ENCODE assay signal across 1 cellular context in the genomic region with DNA sequence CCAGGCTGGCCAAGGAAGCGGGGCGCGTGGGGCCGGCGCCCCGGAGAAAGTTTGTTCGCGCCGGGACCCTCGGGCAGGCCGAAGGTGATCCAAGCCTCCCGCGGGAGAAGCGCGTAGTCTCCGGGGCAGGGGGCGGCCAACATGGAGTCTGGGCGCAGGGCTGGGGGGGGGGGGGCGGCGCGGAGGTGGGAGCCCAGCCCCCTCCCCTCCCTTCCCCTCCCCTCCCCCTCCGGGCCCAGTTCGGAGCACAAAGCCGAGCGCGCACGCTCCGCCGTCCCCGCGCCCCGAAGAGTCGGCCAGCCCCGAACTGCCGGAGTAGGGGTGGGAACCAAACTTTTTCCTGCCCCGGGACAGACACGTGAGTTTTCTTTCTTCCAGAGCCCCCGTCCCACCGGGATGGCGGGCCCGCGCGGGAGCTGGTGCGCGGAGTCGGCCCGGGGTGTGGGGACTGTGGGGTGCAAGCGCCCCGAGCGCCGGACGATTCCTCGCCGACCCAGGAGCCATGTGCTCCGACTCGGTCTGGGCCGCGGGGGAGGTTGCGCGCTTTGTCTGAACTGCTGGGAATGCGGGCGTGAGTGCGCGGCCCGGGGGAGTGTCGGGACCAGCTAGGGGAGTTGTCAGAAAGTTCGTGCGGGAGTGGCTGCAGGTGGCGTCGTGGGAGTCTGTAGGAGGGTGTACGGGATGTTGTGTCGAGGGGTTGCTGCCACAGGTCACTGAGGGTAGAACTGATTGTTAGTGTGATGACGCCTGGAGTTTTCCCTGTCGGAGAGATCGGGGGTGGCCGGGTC.
TF ChIP-seq lines count a peak whose summit lies in the region.

No MANE protein-coding gene starts in this region.

TF ChIP-seq in HepG2, 621 proteins besides CTCF, POLR2A, EP300 and RAD21 (continued from another document and continues in another):
- TF ChIP-seq, protein P1, sequence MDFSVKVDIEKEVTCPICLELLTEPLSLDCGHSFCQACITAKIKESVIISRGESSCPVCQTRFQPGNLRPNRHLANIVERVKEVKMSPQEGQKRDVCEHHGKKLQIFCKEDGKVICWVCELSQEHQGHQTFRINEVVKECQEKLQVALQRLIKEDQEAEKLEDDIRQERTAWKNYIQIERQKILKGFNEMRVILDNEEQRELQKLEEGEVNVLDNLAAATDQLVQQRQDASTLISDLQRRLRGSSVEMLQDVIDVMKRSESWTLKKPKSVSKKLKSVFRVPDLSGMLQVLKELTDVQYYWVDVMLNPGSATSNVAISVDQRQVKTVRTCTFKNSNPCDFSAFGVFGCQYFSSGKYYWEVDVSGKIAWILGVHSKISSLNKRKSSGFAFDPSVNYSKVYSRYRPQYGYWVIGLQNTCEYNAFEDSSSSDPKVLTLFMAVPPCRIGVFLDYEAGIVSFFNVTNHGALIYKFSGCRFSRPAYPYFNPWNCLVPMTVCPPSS (IDR thresholded peaks at IDR 0.05), result no peak
- TF ChIP-seq THAP11 (CRISPR knock-in tag; IDR thresholded peaks at IDR 0.05), result peak; percentile 12
- TF ChIP-seq, protein P2, sequence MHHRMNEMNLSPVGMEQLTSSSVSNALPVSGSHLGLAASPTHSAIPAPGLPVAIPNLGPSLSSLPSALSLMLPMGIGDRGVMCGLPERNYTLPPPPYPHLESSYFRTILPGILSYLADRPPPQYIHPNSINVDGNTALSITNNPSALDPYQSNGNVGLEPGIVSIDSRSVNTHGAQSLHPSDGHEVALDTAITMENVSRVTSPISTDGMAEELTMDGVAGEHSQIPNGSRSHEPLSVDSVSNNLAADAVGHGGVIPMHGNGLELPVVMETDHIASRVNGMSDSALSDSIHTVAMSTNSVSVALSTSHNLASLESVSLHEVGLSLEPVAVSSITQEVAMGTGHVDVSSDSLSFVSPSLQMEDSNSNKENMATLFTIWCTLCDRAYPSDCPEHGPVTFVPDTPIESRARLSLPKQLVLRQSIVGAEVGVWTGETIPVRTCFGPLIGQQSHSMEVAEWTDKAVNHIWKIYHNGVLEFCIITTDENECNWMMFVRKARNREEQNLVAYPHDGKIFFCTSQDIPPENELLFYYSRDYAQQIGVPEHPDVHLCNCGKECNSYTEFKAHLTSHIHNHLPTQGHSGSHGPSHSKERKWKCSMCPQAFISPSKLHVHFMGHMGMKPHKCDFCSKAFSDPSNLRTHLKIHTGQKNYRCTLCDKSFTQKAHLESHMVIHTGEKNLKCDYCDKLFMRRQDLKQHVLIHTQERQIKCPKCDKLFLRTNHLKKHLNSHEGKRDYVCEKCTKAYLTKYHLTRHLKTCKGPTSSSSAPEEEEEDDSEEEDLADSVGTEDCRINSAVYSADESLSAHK (CRISPR knock-in tag; IDR thresholded peaks at IDR 0.05; ENCODE audit: borderline replicate concordance), result no peak
- TF ChIP-seq ATF7 (IDR thresholded peaks at IDR 0.05), result no peak
- TF ChIP-seq ATF7 (CRISPR knock-in tag; IDR thresholded peaks at IDR 0.05), result peak; percentile 53; the same call in 1 of the 2 replicates
- TF ChIP-seq PLRG1 (conservative IDR thresholded peaks at IDR 0.05), result no peak
- no peak for TF ChIP-seq ZBTB8A (CRISPR knock-in tag; IDR thresholded peaks at IDR 0.05; ENCODE audit: borderline replicate concordance, low read depth)
- peak; percentile 15; the same call in 1 of the 2 replicates for TF ChIP-seq ZNF329 (CRISPR knock-in tag; IDR thresholded peaks at IDR 0.05; ENCODE audit: low read depth)
- TF ChIP-seq, protein P3, sequence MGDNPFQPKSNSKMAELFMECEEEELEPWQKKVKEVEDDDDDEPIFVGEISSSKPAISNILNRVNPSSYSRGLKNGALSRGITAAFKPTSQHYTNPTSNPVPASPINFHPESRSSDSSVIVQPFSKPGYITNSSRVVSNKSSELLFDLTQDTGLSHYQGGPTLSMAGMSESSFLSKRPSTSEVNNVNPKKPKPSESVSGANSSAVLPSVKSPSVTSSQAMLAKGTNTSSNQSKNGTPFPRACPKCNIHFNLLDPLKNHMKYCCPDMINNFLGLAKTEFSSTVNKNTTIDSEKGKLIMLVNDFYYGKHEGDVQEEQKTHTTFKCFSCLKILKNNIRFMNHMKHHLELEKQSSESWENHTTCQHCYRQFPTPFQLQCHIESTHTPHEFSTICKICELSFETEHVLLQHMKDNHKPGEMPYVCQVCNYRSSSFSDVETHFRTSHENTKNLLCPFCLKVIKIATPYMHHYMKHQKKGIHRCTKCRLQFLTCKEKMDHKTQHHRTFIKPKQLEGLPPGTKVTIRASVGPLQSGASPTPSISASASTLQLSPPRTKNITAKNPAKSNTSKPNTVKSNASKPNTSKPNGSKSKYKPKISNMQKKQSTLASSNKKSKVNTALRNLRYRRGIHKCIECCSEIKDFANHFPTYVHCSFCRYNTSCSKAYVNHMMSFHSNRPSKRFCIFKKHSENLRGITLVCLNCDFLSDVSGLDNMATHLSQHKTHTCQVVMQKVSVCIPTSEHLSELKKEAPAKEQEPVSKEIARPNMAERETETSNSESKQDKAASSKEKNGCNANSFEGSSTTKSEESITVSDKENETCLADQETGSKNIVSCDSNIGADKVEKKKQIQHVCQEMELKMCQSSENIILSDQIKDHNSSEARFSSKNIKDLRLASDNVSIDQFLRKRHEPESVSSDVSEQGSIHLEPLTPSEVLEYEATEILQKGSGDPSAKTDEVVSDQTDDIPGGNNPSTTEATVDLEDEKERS (CRISPR knock-in tag; IDR thresholded peaks at IDR 0.05), result no peak; the same call in 1 of the 2 replicates
- TF ChIP-seq CEBPB (IDR thresholded peaks at IDR 0.05; ENCODE audit: borderline replicate concordance, low read depth, low read length), result no peak
- no peak for TF ChIP-seq ZNF709 (CRISPR knock-in tag; IDR thresholded peaks at IDR 0.05)
- no peak for TF ChIP-seq TAF15 (IDR thresholded peaks at IDR 0.05; ENCODE audit: low read depth, low read length, poor library complexity, severe bottlenecking)
- TF ChIP-seq NFE2 (CRISPR knock-in tag; IDR thresholded peaks at IDR 0.05), result no peak
- TF ChIP-seq, protein P4, sequence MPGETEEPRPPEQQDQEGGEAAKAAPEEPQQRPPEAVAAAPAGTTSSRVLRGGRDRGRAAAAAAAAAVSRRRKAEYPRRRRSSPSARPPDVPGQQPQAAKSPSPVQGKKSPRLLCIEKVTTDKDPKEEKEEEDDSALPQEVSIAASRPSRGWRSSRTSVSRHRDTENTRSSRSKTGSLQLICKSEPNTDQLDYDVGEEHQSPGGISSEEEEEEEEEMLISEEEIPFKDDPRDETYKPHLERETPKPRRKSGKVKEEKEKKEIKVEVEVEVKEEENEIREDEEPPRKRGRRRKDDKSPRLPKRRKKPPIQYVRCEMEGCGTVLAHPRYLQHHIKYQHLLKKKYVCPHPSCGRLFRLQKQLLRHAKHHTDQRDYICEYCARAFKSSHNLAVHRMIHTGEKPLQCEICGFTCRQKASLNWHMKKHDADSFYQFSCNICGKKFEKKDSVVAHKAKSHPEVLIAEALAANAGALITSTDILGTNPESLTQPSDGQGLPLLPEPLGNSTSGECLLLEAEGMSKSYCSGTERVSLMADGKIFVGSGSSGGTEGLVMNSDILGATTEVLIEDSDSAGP (CRISPR knock-in tag; IDR thresholded peaks at IDR 0.05; ENCODE audit: borderline replicate concordance), result peak; percentile 51
- TF ChIP-seq ZNF562 (CRISPR knock-in tag; IDR thresholded peaks at IDR 0.05; ENCODE audit: borderline replicate concordance), result no peak
- peak; percentile 32 for TF ChIP-seq RBM22 (optimal IDR thresholded peaks at IDR 0.05; ENCODE audit: low read length)
- no peak for TF ChIP-seq SRSF4 (IDR thresholded peaks at IDR 0.05; ENCODE audit: low read depth, low read length, poor library complexity, severe bottlenecking)
- TF ChIP-seq, protein P5, sequence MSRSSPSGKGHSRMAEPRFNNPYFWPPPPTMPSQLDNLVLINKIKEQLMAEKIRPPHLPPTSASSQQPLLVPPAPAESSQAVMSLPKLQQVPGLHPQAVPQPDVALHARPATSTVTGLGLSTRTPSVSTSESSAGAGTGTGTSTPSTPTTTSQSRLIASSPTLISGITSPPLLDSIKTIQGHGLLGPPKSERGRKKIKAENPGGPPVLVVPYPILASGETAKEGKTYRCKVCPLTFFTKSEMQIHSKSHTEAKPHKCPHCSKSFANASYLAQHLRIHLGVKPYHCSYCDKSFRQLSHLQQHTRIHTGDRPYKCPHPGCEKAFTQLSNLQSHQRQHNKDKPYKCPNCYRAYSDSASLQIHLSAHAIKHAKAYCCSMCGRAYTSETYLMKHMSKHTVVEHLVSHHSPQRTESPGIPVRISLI (CRISPR knock-in tag; IDR thresholded peaks at IDR 0.05; ENCODE audit: borderline replicate concordance), result peak; percentile 64; the same call in 1 of the 2 replicates
- no peak for TF ChIP-seq ZNF17 (CRISPR knock-in tag; IDR thresholded peaks at IDR 0.05)
- TF ChIP-seq NFYB (CRISPR knock-in tag; IDR thresholded peaks at IDR 0.05), result peak; percentile 32
- no peak for TF ChIP-seq HCFC1 (IDR thresholded peaks at IDR 0.05; ENCODE audit: low read depth, low read length)
- peak; percentile 62; the same call in 1 of the 2 replicates for TF ChIP-seq ELF3 (CRISPR knock-in tag; IDR thresholded peaks at IDR 0.05)
- TF ChIP-seq HHEX (CRISPR knock-in tag; IDR thresholded peaks at IDR 0.05), result no peak
- no peak for TF ChIP-seq ONECUT2 (CRISPR knock-in tag; IDR thresholded peaks at IDR 0.05)
- peak; percentile 74; the same call in 1 of the 2 replicates for TF ChIP-seq ZNF773 (CRISPR knock-in tag; IDR thresholded peaks at IDR 0.05; ENCODE audit: borderline replicate concordance)
- no peak for TF ChIP-seq FOSL1 (CRISPR knock-in tag; IDR thresholded peaks at IDR 0.05; ENCODE audit: borderline replicate concordance)
- TF ChIP-seq, protein P6, sequence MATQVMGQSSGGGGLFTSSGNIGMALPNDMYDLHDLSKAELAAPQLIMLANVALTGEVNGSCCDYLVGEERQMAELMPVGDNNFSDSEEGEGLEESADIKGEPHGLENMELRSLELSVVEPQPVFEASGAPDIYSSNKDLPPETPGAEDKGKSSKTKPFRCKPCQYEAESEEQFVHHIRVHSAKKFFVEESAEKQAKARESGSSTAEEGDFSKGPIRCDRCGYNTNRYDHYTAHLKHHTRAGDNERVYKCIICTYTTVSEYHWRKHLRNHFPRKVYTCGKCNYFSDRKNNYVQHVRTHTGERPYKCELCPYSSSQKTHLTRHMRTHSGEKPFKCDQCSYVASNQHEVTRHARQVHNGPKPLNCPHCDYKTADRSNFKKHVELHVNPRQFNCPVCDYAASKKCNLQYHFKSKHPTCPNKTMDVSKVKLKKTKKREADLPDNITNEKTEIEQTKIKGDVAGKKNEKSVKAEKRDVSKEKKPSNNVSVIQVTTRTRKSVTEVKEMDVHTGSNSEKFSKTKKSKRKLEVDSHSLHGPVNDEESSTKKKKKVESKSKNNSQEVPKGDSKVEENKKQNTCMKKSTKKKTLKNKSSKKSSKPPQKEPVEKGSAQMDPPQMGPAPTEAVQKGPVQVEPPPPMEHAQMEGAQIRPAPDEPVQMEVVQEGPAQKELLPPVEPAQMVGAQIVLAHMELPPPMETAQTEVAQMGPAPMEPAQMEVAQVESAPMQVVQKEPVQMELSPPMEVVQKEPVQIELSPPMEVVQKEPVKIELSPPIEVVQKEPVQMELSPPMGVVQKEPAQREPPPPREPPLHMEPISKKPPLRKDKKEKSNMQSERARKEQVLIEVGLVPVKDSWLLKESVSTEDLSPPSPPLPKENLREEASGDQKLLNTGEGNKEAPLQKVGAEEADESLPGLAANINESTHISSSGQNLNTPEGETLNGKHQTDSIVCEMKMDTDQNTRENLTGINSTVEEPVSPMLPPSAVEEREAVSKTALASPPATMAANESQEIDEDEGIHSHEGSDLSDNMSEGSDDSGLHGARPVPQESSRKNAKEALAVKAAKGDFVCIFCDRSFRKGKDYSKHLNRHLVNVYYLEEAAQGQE (IDR thresholded peaks at IDR 0.05; ENCODE audit: borderline replicate concordance in 1 of 2, low read depth in 1 of 2, low read length in 2 of 2), result no peak
- 0 out of 2 replicates have a peak, but pooled peaks have one; percentile 25 for TF ChIP-seq HOXD1 (CRISPR knock-in tag; IDR thresholded peaks at IDR 0.05)
- TF ChIP-seq ZNF383 (CRISPR knock-in tag; IDR thresholded peaks at IDR 0.05; ENCODE audit: borderline replicate concordance), result no peak
- no peak for TF ChIP-seq ZNF546 (CRISPR knock-in tag; conservative IDR thresholded peaks at IDR 0.05)
- no peak; the same call in 1 of the 2 replicates for TF ChIP-seq SALL2 (CRISPR knock-in tag; IDR thresholded peaks at IDR 0.05)
- peak; percentile 76; the same call in 1 of the 2 replicates for TF ChIP-seq ZNF83 (CRISPR knock-in tag; IDR thresholded peaks at IDR 0.05; ENCODE audit: borderline replicate concordance)
- peak; percentile 66; the same call in 1 of the 2 replicates for TF ChIP-seq ZNF558 (CRISPR knock-in tag; IDR thresholded peaks at IDR 0.05; ENCODE audit: borderline replicate concordance)
- TF ChIP-seq XRCC5 (optimal IDR thresholded peaks at IDR 0.05; ENCODE audit: low read length), result peak; percentile 47
- no peak for TF ChIP-seq PAX8 (CRISPR knock-in tag; IDR thresholded peaks at IDR 0.05; ENCODE audit: borderline replicate concordance)
- TF ChIP-seq, protein P7, sequence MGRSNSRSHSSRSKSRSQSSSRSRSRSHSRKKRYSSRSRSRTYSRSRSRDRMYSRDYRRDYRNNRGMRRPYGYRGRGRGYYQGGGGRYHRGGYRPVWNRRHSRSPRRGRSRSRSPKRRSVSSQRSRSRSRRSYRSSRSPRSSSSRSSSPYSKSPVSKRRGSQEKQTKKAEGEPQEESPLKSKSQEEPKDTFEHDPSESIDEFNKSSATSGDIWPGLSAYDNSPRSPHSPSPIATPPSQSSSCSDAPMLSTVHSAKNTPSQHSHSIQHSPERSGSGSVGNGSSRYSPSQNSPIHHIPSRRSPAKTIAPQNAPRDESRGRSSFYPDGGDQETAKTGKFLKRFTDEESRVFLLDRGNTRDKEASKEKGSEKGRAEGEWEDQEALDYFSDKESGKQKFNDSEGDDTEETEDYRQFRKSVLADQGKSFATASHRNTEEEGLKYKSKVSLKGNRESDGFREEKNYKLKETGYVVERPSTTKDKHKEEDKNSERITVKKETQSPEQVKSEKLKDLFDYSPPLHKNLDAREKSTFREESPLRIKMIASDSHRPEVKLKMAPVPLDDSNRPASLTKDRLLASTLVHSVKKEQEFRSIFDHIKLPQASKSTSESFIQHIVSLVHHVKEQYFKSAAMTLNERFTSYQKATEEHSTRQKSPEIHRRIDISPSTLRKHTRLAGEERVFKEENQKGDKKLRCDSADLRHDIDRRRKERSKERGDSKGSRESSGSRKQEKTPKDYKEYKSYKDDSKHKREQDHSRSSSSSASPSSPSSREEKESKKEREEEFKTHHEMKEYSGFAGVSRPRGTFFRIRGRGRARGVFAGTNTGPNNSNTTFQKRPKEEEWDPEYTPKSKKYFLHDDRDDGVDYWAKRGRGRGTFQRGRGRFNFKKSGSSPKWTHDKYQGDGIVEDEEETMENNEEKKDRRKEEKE (IDR thresholded peaks at IDR 0.05), result no peak
- TF ChIP-seq, protein P8, sequence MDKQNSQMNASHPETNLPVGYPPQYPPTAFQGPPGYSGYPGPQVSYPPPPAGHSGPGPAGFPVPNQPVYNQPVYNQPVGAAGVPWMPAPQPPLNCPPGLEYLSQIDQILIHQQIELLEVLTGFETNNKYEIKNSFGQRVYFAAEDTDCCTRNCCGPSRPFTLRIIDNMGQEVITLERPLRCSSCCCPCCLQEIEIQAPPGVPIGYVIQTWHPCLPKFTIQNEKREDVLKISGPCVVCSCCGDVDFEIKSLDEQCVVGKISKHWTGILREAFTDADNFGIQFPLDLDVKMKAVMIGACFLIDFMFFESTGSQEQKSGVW (CRISPR knock-in tag; IDR thresholded peaks at IDR 0.05; ENCODE audit: borderline replicate concordance), result 0 out of 2 replicates have a peak, but pooled peaks have one; percentile 30
- peak; percentile 89 for TF ChIP-seq ZNF572 (CRISPR knock-in tag; IDR thresholded peaks at IDR 0.05)
- TF ChIP-seq FOXA3 (CRISPR knock-in tag; IDR thresholded peaks at IDR 0.05), result peak; percentile 41; the same call in 1 of the 2 replicates
